9 cellular contexts compared by ENCODE assay signal in the genomic region with DNA sequence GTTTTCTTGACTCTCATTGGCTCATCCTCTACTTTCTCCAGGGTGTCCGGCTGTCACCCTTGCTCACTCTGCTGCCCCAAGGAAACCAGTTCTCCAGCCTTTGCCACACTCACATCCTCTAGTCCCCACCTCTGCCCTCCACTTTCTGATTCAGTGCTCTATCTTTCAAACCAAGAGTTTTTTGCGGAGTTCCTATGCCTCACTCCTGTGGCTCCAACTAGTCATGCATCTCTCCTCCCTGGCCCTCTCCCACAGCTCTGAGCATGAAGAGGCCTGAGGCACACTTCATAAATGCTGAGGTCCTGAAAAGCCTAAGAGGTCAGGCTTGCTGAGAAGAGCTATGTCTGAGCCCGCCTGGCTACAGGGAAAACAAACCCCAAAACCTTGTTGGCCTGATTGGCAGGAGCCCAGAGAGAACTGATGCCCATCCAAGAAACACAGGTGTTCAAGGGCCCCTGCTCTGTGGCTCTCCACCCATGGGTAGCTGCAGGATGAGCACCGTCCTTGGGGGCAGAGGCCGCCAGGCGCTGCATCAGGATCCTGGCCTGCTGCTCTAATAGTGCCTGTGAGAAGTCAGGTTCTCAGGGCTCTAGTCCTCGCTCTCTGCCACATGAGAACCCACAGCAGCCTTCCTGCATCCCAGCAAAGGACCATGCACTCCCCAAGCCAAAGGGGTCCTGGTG. TPM values are rescaled to one million over a fixed set of nuclear protein-coding genes. Genes with fewer than 3 reads are reported as not detected.
A peak's percentile ranks its signal among the peaks of the same experiment; 100 is the strongest.
DNase-seq lines count a peak whose midpoint lies in the region; ATAC-seq and TF ChIP-seq lines count a peak whose summit lies in the region.
"Had no signal": no experiment of that assay in that cellular context is flagged by ENCODE, and none has a peak within 500 bp of the region (broad histone marks: within the 10 kb centered on the region; RNA-seq: fewer than 3 reads in every experiment).

No MANE protein-coding gene starts in this region.

- intact Hi-C loops in heart right ventricle (cut with DNase I) (no loop called here), prostate gland (cut with DNase I) (no loop called here)

- ATAC-seq in RWPE2 (ENCODE audit: low read depth) (no peak; the same call in 2 of the 3 replicates), heart right ventricle (no peak), HG03025 (IDR thresholded peaks at IDR 0.05; ENCODE audit: low FRiP score, unreplicated experiment) (no peak)

- no peak overlapping the region for H3K4me3 ChIP-seq in BLaER1 treated with 17β-estradiol and CSF1 and Interleukin-3, amounts not matched to agents 10 nM and 100 nM
- H3K4me3 ChIP-seq in RWPE2 (ENCODE audit: severe bottlenecking) (no peak overlapping the region), heart right ventricle (no peak overlapping the region), prostate gland (no peak overlapping the region)

- peaks cover 4 to 13% (median 7%) of the 10 kb centered on the region in 11 experiments; a peak in 14 of 22 replicates for H3K9me3 ChIP-seq in BLaER1 treated with 17β-estradiol and CSF1 and Interleukin-3, amounts not matched to agents 10 nM and 100 nM (replicated peaks in 1 of 11)
- H3K9me3 ChIP-seq in RWPE2 (ENCODE audit: severe bottlenecking) (no peaks in the 10 kb centered on the region), heart right ventricle (peaks cover 0 to 5% (median 0%) of the 10 kb centered on the region in 11 donors), prostate gland (no peaks in the 10 kb centered on the region)

- no peaks in the 10 kb centered on the region for H4K20me1 ChIP-seq in BLaER1 treated with 17β-estradiol and CSF1 and Interleukin-3, amounts not matched to agents 10 nM and 100 nM

- no peak overlapping the region for H3K27ac ChIP-seq in BLaER1 treated with 17β-estradiol and CSF1 and Interleukin-3, amounts not matched to agents 10 nM and 100 nM
- H3K27ac ChIP-seq in RWPE2 (ENCODE audit: poor library complexity, severe bottlenecking) (no peak overlapping the region), heart right ventricle (peak overlapping the region; percentile 29 to 98 (median 55)), prostate gland (peak overlapping the region; percentile 20 to 35)

- TF ChIP-seq CTCF in RWPE2 (IDR thresholded peaks at IDR 0.05; ENCODE audit: poor library complexity, severe bottlenecking) (no peak), heart right ventricle (IDR thresholded peaks at IDR 0.05) (no peak), prostate gland (IDR thresholded peaks at IDR 0.05) (no peak)

- TF ChIP-seq POLR2A in prostate gland (IDR thresholded peaks at IDR 0.05) = no peak

- no peak overlapping the region for H3K9ac ChIP-seq in BLaER1 treated with 17β-estradiol and CSF1 and Interleukin-3, amounts not matched to agents 10 nM and 100 nM

- 85 to 86% methylated on average over 7 of the region's 7 CpGs for WGBS in heart right ventricle, 2 donors
- 80% methylated on average over 6 of the region's 7 CpGs for WGBS in prostate gland

- peak overlapping the region in 8 of 11 experiments; percentile 25 to 67 (median 54); a peak in 13 of 22 replicates for H3K4me2 ChIP-seq in BLaER1 treated with 17β-estradiol and CSF1 and Interleukin-3, amounts not matched to agents 10 nM and 100 nM

- peak; percentile 36 for DNase-seq in RWPE2 (ENCODE audit: low spot score)
- no peak for DNase-seq in heart right ventricle
- DNase-seq in prostate gland (ENCODE audit: low spot score) = no peak
- no peak for DNase-seq in NCI-H2196 (lab: John Stamatoyannopoulos, UW; ENCODE audit: unreplicated experiment)
- DNase-seq in anterior cingulate cortex (lab: John Stamatoyannopoulos, UW) = no peak
- no peak for DNase-seq in HPDE6-E6E7 (ENCODE audit: extremely low spot score)
- DNase-seq: erythroblast had no signal

- H3K4me1 ChIP-seq in BLaER1 treated with 17β-estradiol and CSF1 and Interleukin-3, amounts not matched to agents 10 nM and 100 nM = peaks cover 0 to 35% (median 20%) of the 10 kb centered on the region in 10 experiments; a peak in 15 of 20 replicates
- peaks cover under 1% of the 10 kb centered on the region for H3K4me1 ChIP-seq in RWPE2 (ENCODE audit: insufficient read depth, poor library complexity, severe bottlenecking)
- H3K4me1 ChIP-seq in heart right ventricle = peaks cover 25 to 78% (median 66%) of the 10 kb centered on the region in 9 donors
- H3K4me1 ChIP-seq in prostate gland (replicated peaks) = peaks cover 3% of the 10 kb centered on the region

- H3K27me3 ChIP-seq in BLaER1 treated with 17β-estradiol and CSF1 and Interleukin-3, amounts not matched to agents 10 nM and 100 nM = no peaks in the 10 kb centered on the region
- no peaks in the 10 kb centered on the region for H3K27me3 ChIP-seq in RWPE2 (ENCODE audit: insufficient read depth, poor library complexity, severe bottlenecking)
- H3K27me3 ChIP-seq in heart right ventricle = no peaks in the 10 kb centered on the region
- H3K27me3 ChIP-seq in prostate gland (replicated peaks; ENCODE audit: insufficient read depth) = no peaks in the 10 kb centered on the region

- H3K36me3 ChIP-seq in BLaER1 treated with 17β-estradiol and CSF1 and Interleukin-3, amounts not matched to agents 10 nM and 100 nM = peaks cover 0 to 3% (median 0%) of the 10 kb centered on the region in 11 experiments; a peak in 1 of 22 replicates
- H3K36me3 ChIP-seq in RWPE2 (ENCODE audit: low read depth) (no peaks in the 10 kb centered on the region), heart right ventricle (no peaks in the 10 kb centered on the region), prostate gland (no peaks in the 10 kb centered on the region)

RNA-seq across cellular contexts. Expression of gene HS1BP3, which starts 42.1 kb away (rescaled TPM):
- 10 to 100 TPM; 11.3 to 26.3 (median 16.1) TPM for total RNA-seq in heart right ventricle
- 10 to 100 TPM; 16.8 to 24.6 TPM for polyA plus RNA-seq in heart right ventricle
- total RNA-seq in prostate gland = 10 to 100 TPM; 29.9 to 39.4 TPM

RNA-seq across cellular contexts. Expression of gene GDF7, which starts 58.1 kb away (rescaled TPM):
- total RNA-seq in heart right ventricle = 1 to 10 TPM in 1 of 10 donors, under 1 TPM in 9; 0.10 to 1.2 (median 0.66) TPM
- polyA plus RNA-seq in heart right ventricle = under 1 TPM; 0.17 to 0.37 TPM
- 1 to 10 TPM; 3.3 to 7.0 TPM for total RNA-seq in prostate gland

Comparison
In these comparisons a context has a peak if more than half of its experiments do, and no peak if none do; other contexts are left out.
1. H3K27ac ChIP-seq: peak in heart right ventricle (10 of 10) and prostate gland (2 of 2); none in BLaER1 treated with 17β-estradiol and CSF1 and Interleukin-3, amounts not matched to agents 10 nM and 100 nM (0 of 11) and RWPE2 (single experiment).